ENCODE assay signal across 8 cellular contexts in the genomic region with DNA sequence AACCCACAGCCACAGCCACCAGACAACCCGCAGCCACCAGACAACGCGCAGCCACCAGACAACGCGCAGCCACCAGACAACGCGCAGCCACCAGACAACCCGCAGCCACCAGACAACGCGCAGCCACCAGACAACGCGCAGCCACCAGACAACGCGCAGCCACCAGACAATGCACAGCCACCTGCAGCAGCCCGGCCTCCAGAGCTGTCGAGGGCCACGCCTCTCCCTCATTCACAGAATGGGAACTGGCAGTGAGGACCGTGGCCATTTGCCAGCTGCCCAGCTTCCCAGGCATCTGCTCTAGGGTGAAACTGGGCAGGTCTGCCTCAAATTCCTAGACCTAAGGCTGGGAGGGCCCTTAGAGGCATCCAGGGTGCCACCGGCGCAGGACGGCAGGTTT. TPM values are rescaled to one million over a fixed set of nuclear protein-coding genes. Genes with fewer than 3 reads are reported as not detected.
DNase-seq lines count a peak whose midpoint lies in the region; ATAC-seq and TF ChIP-seq lines count a peak whose summit lies in the region.
"Not testable (repeated sequence)": the region's sequence is repeated elsewhere in the genome, so short reads cannot be mapped to it uniquely, and the experiment has no call there.

No MANE protein-coding gene starts in this region.

- peaks cover 0 to 32% (median 16%) of the 10 kb centered on the region in 11 experiments; a peak in 12 of 22 replicates for H3K9me3 ChIP-seq in BLaER1 treated with 17β-estradiol and CSF1 and Interleukin-3, amounts not matched to agents 10 nM and 100 nM (replicated peaks in 1 of 11)
- H3K9me3 ChIP-seq in lower lobe of right lung; neuronal stem cell (replicated peaks in 1 of 2; ENCODE audit: control insufficient read depth in 2 of 2, insufficient read depth in 1 of 2, low read depth in 1 of 2, low read length in 2 of 2); upper lobe of right lung: not testable (repeated sequence)

- peak overlapping the region in 8 of 11 experiments; percentile 17 to 64 (median 50); a peak in 8 of 22 replicates for H3K4me2 ChIP-seq in BLaER1 treated with 17β-estradiol and CSF1 and Interleukin-3, amounts not matched to agents 10 nM and 100 nM
- H3K4me2 ChIP-seq in neuronal stem cell (ENCODE audit: insufficient read depth, low read length, poor library complexity, severe bottlenecking) = not testable (repeated sequence)

- peaks cover 0 to 17% (median 12%) of the 10 kb centered on the region in 11 experiments; a peak in 18 of 22 replicates for H3K27me3 ChIP-seq in BLaER1 treated with 17β-estradiol and CSF1 and Interleukin-3, amounts not matched to agents 10 nM and 100 nM
- not testable (repeated sequence) for H3K27me3 ChIP-seq in lower lobe of right lung (ENCODE audit: low read depth); neuronal stem cell (ENCODE audit: control insufficient read depth in 3 of 3, insufficient read depth in 3 of 3, low read depth in 1 of 3, low read length in 3 of 3); upper lobe of right lung

- peaks cover 11% of the 10 kb centered on the region for H3K79me1 ChIP-seq in neuronal stem cell (ENCODE audit: low read depth, low read length)

- H3K23ac ChIP-seq in neuronal stem cell (ENCODE audit: low read depth, low read length, poor library complexity) = not testable (repeated sequence)

- H3K4ac ChIP-seq in neuronal stem cell (ENCODE audit: low read length) = not testable (repeated sequence)

- peaks cover 36 to 63% (median 57%) of the 10 kb centered on the region in 10 experiments for H3K4me1 ChIP-seq in BLaER1 treated with 17β-estradiol and CSF1 and Interleukin-3, amounts not matched to agents 10 nM and 100 nM
- H3K4me1 ChIP-seq in lower lobe of right lung; neuronal stem cell (ENCODE audit: control insufficient read depth in 2 of 2, insufficient read depth in 1 of 2, low read depth in 1 of 2, low read length in 2 of 2); upper lobe of right lung: not testable (repeated sequence)

- not testable (repeated sequence) for H2AFZ ChIP-seq in neuronal stem cell (ENCODE audit: low read length)

- H2AK5ac ChIP-seq in neuronal stem cell (ENCODE audit: low read depth, low read length) = not testable (repeated sequence)

- not testable (repeated sequence) for ATAC-seq in left ventricle myocardium superior
- ATAC-seq in lower lobe of right lung (peak; percentile 54 to 55), upper lobe of right lung (peak; percentile 59)

- peak overlapping the region in 2 of 11 experiments; percentile 51 to 57; a peak in 5 of 22 replicates for H3K27ac ChIP-seq in BLaER1 treated with 17β-estradiol and CSF1 and Interleukin-3, amounts not matched to agents 10 nM and 100 nM
- H3K27ac ChIP-seq in lower lobe of right lung; neuronal stem cell (replicated peaks; ENCODE audit: low read length); upper lobe of right lung: not testable (repeated sequence)

- H3K9ac ChIP-seq in BLaER1 treated with 17β-estradiol and CSF1 and Interleukin-3, amounts not matched to agents 10 nM and 100 nM; neuronal stem cell (ENCODE audit: low read depth, low read length, poor library complexity): not testable (repeated sequence)

- not testable (repeated sequence) for H2BK120ac ChIP-seq in neuronal stem cell (ENCODE audit: low read depth, low read length)

- not testable (repeated sequence) for H2BK5ac ChIP-seq in neuronal stem cell (ENCODE audit: low read length)

- H4K8ac ChIP-seq in neuronal stem cell (ENCODE audit: low read depth, low read length) = not testable (repeated sequence)

- not testable (repeated sequence) for H3K14ac ChIP-seq in neuronal stem cell (ENCODE audit: low read length)

- not testable (repeated sequence) for H2BK12ac ChIP-seq in neuronal stem cell (ENCODE audit: low read length)

- peaks cover 0 to 26% (median 7%) of the 10 kb centered on the region in 11 experiments; a peak in 9 of 22 replicates for H3K36me3 ChIP-seq in BLaER1 treated with 17β-estradiol and CSF1 and Interleukin-3, amounts not matched to agents 10 nM and 100 nM
- H3K36me3 ChIP-seq in lower lobe of right lung; neuronal stem cell (replicated peaks in 1 of 2; ENCODE audit: control insufficient read depth in 2 of 2, insufficient read depth in 2 of 2, low read length in 2 of 2); upper lobe of right lung: not testable (repeated sequence)

- DNase-seq in DMS 273 (lab: John Stamatoyannopoulos, UW; ENCODE audit: unreplicated experiment) (peak; percentile 64), NCI-H345 (lab: John Stamatoyannopoulos, UW) (peak; percentile 27), RPMI8226 (peak; percentile 36), left ventricle myocardium superior (peak; percentile 48), lower lobe of right lung (peak; percentile 77), upper lobe of right lung (peak; percentile 84)
- not testable (repeated sequence) for DNase-seq in neuronal stem cell (ENCODE audit: low spot score)

- not testable (repeated sequence) for H4K91ac ChIP-seq in neuronal stem cell (ENCODE audit: low read depth, low read length, poor library complexity)

- H3K18ac ChIP-seq in neuronal stem cell (ENCODE audit: low read length) = peak overlapping the region; percentile 24

- no CpG with 5 or more reads among the region's 21 CpGs for WGBS in neuronal stem cell (ENCODE audit: extremely low coverage in 2 of 2, insufficient read length in 2 of 2, insufficient replicate concordance in 1 of 2), 2 donors

- peaks cover 0 to 54% (median 0%) of the 10 kb centered on the region in 11 experiments; a peak in 8 of 22 replicates for H4K20me1 ChIP-seq in BLaER1 treated with 17β-estradiol and CSF1 and Interleukin-3, amounts not matched to agents 10 nM and 100 nM

- not testable (repeated sequence) for H3K4me3 ChIP-seq in BLaER1 treated with 17β-estradiol and CSF1 and Interleukin-3, amounts not matched to agents 10 nM and 100 nM; lower lobe of right lung; upper lobe of right lung
- H3K4me3 ChIP-seq in neuronal stem cell (ENCODE audit: low read length in 2 of 2) = peak overlapping the region in 1 of 2 donors; percentile 6

- intact Hi-C loops in left ventricle myocardium superior (cut with micrococcal nuclease); lower lobe of right lung (cut with DNase I); upper lobe of right lung (cut with DNase I): not testable (repeated sequence)

- H2BK15ac ChIP-seq in neuronal stem cell (ENCODE audit: low read length) = not testable (repeated sequence)

- not testable (repeated sequence) for TF ChIP-seq CTCF in lower lobe of right lung (IDR thresholded peaks at IDR 0.05); upper lobe of right lung (IDR thresholded peaks at IDR 0.05)

RNA-seq across cellular contexts. Expression of gene MEGF6, which starts 27.6 kb away (rescaled TPM):
- 11.6 TPM for total RNA-seq in left ventricle myocardium superior
- total RNA-seq in lower lobe of right lung = 57.1 TPM
- polyA plus RNA-seq in neuronal stem cell (2013, experiment 1 of 2) = 10.3 TPM
- polyA plus RNA-seq in neuronal stem cell (2013, experiment 2 of 2) = 10.0 TPM
- 96.6 TPM for total RNA-seq in upper lobe of right lung

RNA-seq across cellular contexts. Expression of gene TPRG1L, which starts 41.1 kb away (rescaled TPM):
- total RNA-seq in left ventricle myocardium superior = 48.6 TPM
- 46.1 TPM for total RNA-seq in lower lobe of right lung
- 13.4 TPM for polyA plus RNA-seq in neuronal stem cell (2013, experiment 1 of 2)
- 13.2 TPM for polyA plus RNA-seq in neuronal stem cell (2013, experiment 2 of 2)
- 47.5 TPM for total RNA-seq in upper lobe of right lung
